Comparison of ENCODE assay signal across 1 cellular context in the genomic region with DNA sequence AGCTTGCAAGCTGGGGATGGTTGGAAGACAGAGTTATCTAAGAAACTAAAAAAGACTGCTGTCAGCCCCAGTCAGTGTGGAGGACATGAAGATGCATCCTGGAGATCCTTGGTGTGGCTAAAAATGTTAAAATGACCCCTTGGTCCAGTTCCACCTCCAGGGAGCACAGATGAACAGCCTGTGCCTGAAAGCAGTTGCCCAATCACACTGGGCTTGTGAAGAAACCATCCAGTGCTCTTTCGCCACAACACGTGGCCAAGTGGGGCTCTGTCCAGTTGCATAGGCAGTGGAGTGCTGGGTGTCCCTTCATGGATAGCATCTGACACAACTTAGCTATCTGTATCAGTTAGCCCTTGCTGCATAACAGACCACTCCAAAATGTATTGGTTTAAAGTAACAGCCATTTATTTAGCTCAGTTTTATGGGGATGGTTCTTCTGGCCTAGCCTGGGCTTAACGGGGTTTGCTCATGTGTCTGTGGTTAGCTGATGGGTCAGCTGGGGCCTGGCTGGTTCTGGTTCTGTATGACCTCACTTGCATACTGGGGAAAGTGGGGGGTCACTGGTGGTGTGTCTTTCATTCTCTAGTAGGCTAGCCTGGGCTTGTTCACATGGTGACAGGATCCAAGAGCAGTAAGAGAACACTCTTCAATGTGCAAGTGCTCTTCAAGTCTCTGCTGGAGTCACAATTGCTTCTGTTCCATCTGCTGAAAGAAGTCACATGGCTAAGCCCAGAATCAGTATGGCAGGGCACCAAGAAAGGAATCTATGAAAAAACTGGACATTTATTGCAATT.
TF ChIP-seq lines count a peak whose summit lies in the region.

No MANE protein-coding gene starts in this region.

TF ChIP-seq in HEK293T, 16 proteins besides CTCF, POLR2A, EP300 and RAD21 (continued from another document):
- TF ChIP-seq, protein P1, sequence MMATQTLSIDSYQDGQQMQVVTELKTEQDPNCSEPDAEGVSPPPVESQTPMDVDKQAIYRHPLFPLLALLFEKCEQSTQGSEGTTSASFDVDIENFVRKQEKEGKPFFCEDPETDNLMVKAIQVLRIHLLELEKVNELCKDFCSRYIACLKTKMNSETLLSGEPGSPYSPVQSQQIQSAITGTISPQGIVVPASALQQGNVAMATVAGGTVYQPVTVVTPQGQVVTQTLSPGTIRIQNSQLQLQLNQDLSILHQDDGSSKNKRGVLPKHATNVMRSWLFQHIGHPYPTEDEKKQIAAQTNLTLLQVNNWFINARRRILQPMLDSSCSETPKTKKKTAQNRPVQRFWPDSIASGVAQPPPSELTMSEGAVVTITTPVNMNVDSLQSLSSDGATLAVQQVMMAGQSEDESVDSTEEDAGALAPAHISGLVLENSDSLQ (IDR thresholded peaks at IDR 0.05), result no peak
- TF ChIP-seq L3MBTL2 (conservative IDR thresholded peaks at IDR 0.05), result no peak
- no peak for TF ChIP-seq FOXM1 (IDR thresholded peaks at IDR 0.05; ENCODE audit: borderline replicate concordance)
- TF ChIP-seq BHLHE40 (IDR thresholded peaks at IDR 0.05; ENCODE audit: borderline replicate concordance), result no peak
- no peak for TF ChIP-seq FOXA1 (IDR thresholded peaks at IDR 0.05)
- TF ChIP-seq HDGF (IDR thresholded peaks at IDR 0.05; ENCODE audit: borderline replicate concordance), result no peak
- no peak for TF ChIP-seq CTBP1 (IDR thresholded peaks at IDR 0.05; ENCODE audit: borderline replicate concordance)
- no peak for TF ChIP-seq FOXK2 (IDR thresholded peaks at IDR 0.05)
- TF ChIP-seq TARDBP (IDR thresholded peaks at IDR 0.05), result no peak
- no peak for TF ChIP-seq ELF4 (IDR thresholded peaks at IDR 0.05)
- TF ChIP-seq ARNT (IDR thresholded peaks at IDR 0.05), result no peak
- TF ChIP-seq SP1 (IDR thresholded peaks at IDR 0.05), result no peak
- no peak for TF ChIP-seq LEF1 (IDR thresholded peaks at IDR 0.05; ENCODE audit: borderline replicate concordance)
